ENCODE assay signal across 16 cellular contexts in the genomic region with DNA sequence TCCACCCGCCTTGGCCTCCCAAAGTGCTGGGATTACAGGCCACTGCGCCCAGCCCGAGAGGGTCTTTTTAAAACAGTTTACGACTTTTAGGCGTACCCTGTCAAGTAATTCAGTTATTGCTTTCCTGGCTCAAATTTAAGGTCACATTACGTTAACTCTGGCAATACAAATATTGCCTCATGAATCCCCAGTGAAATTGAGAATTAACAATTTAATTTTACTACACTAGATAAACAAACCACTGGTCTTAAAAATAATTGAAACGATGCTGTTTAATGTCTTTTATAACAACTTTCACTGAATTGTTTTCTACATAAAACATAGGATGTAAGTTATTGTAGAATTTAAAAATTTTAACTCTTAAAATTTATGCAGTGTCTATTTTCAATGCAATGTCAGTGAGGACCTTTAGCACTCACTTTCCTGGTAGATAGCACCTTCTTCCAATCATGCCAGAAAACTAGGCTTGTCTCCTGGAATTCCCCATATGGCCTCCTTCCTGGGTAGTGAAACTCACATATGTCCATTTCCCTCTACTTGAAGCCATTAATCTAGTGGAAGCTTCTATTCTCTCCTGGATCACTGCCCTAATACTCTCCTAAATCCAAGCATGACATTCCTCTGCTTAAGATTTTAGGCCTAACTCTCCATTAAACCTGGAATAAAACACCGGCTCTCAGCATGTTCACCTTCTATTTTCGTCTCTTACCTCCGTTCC. TPM values are rescaled to one million over a fixed set of nuclear protein-coding genes. Genes with fewer than 3 reads are reported as not detected.
A peak's percentile ranks its signal among the peaks of the same experiment; 100 is the strongest.
DNase-seq lines count a peak whose midpoint lies in the region; ATAC-seq and TF ChIP-seq lines count a peak whose summit lies in the region.
"Had no signal": no experiment of that assay in that cellular context is flagged by ENCODE, and none has a peak within 500 bp of the region (broad histone marks: within the 10 kb centered on the region; RNA-seq: fewer than 3 reads in every experiment).

No MANE protein-coding gene starts in this region.

- peaks cover 2% of the 10 kb centered on the region; the same call in 1 of the 2 replicates for H3K4me1 ChIP-seq in H9 (ENCODE audit: insufficient read depth, low read length)

- no peak overlapping the region for H3K23ac ChIP-seq in H9 (ENCODE audit: insufficient read length, low read depth, low read length)

- H4K5ac ChIP-seq in H9 (ENCODE audit: insufficient read length, low read depth, low read length), result no peak overlapping the region

- no peaks in the 10 kb centered on the region for H4K20me1 ChIP-seq in H9 (ENCODE audit: control insufficient read depth, insufficient read depth, insufficient read length)

- no peak overlapping the region for H3T11ph ChIP-seq in H9 (ENCODE audit: low read length)

- no peak overlapping the region for H3K18ac ChIP-seq in H9 (ENCODE audit: insufficient read length, low read depth, low read length)

- no peak overlapping the region for H2AFZ ChIP-seq in H9 (ENCODE audit: low read length)

- no peak overlapping the region for H3K56ac ChIP-seq in H9 (ENCODE audit: insufficient read length, low read depth, low read length)

- H4K91ac ChIP-seq in H9 (ENCODE audit: insufficient read length, low read depth, low read length), result no peak overlapping the region

- no peak for ATAC-seq in WTC11
- no peak for ATAC-seq in memory B cell (ENCODE audit: low read depth)
- ATAC-seq in GM19395 (IDR thresholded peaks at IDR 0.05; ENCODE audit: unreplicated experiment), result no peak

- CTCF ChIA-PET in WTC11 (lab: Charles Lee), result no interaction called here

- H3K27ac Mint-ChIP-seq in H9 (peak overlapping the region in 2 of 3 experiments; percentile 59 to 74; a peak in 3 of 7 replicates), WTC11 (peak overlapping the region; percentile 6; the same call in 1 of the 2 replicates), memory B cell (peak overlapping the region; percentile 15), type B pancreatic cell (peak overlapping the region; percentile 60)
- H3K27ac Mint-ChIP-seq: CD4-positive, alpha-beta memory T cell had no signal

- H2BK120ac ChIP-seq in H9 (ENCODE audit: low read depth, low read length, poor library complexity, severe bottlenecking), result no peak overlapping the region

- POLR2A ChIA-PET in WTC11 (lab: Charles Lee), result no interaction called here

- peaks cover 6% of the 10 kb centered on the region for H3K79me1 ChIP-seq in H9 (ENCODE audit: insufficient read depth, low read depth, low read length, poor library complexity, severe bottlenecking)

- H4K8ac ChIP-seq in H9 (replicated peaks; ENCODE audit: insufficient read length, low read depth, low read length), result no peak overlapping the region

- H3K27me3 Mint-ChIP-seq in H9 (ENCODE audit: low read depth), result no peaks in the 10 kb centered on the region
- no peaks in the 10 kb centered on the region for H3K27me3 Mint-ChIP-seq in WTC11 (ENCODE audit: low read depth)
- H3K27me3 Mint-ChIP-seq in memory B cell, result no peaks in the 10 kb centered on the region
- no peaks in the 10 kb centered on the region for H3K27me3 Mint-ChIP-seq in type B pancreatic cell

- no peak overlapping the region for H2BK5ac ChIP-seq in H9 (ENCODE audit: insufficient read length, low read length)

- no peaks in the 10 kb centered on the region for H3K27me3 ChIP-seq in H9 (ENCODE audit: insufficient read depth, low read length)
- H3K27me3 ChIP-seq: MG63 had no signal

- H3K4ac ChIP-seq in H9 (ENCODE audit: low read depth, low read length), result no peak overlapping the region

- H3K23me2 ChIP-seq in H9 (ENCODE audit: insufficient read length, low read depth, low read length, poor library complexity, severe bottlenecking), result no peaks in the 10 kb centered on the region

- no peaks in the 10 kb centered on the region for H3K9me3 ChIP-seq in H9 (ENCODE audit: control insufficient read depth, low read depth, low read length)
- H3K9me3 ChIP-seq: MG63 had no signal

- H3K27ac ChIP-seq in H9 (ENCODE audit: insufficient read length, low read depth, low read length), result no peak overlapping the region

- 100% methylated on average over 2 of the region's 10 CpGs for WGBS in H9 (ENCODE audit: extremely low coverage, insufficient read length, low lambda C conversion rate)

- H3K4me1 Mint-ChIP-seq in H9 (peaks cover 31 to 52% of the 10 kb centered on the region in 2 experiments), WTC11 (peaks cover 46% of the 10 kb centered on the region), memory B cell (peaks cover 61% of the 10 kb centered on the region), type B pancreatic cell (ENCODE audit: unreplicated experiment) (peaks cover 44% of the 10 kb centered on the region)
- H3K4me1 Mint-ChIP-seq: CD4-positive, alpha-beta memory T cell had no signal

- no peak overlapping the region for H2BK20ac ChIP-seq in H9 (ENCODE audit: low read depth, low read length, poor library complexity, severe bottlenecking)

- no peak overlapping the region for H3K14ac ChIP-seq in H9 (ENCODE audit: insufficient read depth, low read length)

- no peak overlapping the region for H3K4me2 ChIP-seq in H9 (ENCODE audit: insufficient read depth, insufficient read length, low read length)

- H3K79me2 ChIP-seq in H9 (ENCODE audit: insufficient read depth, low read length), result peaks cover 53% of the 10 kb centered on the region

- H2BK12ac ChIP-seq in H9 (ENCODE audit: insufficient read length, low read depth, low read length), result no peak overlapping the region

- no peak overlapping the region for H2BK15ac ChIP-seq in H9 (ENCODE audit: low read depth, low read length)

- TF ChIP-seq CTCF in H9 (conservative IDR thresholded peaks at IDR 0.05), result no peak
- TF ChIP-seq CTCF in WTC11 (IDR thresholded peaks at IDR 0.05), result no peak
- TF ChIP-seq CTCF in type B pancreatic cell (conservative IDR thresholded peaks at IDR 0.05), result no peak

- H3K9ac ChIP-seq in H9 (ENCODE audit: extremely low read depth, insufficient read length, low read length), result no peak overlapping the region

- H3K9me3 Mint-ChIP-seq in H9 (no peaks in the 10 kb centered on the region), WTC11 (no peaks in the 10 kb centered on the region), memory B cell (no peaks in the 10 kb centered on the region), type B pancreatic cell (no peaks in the 10 kb centered on the region)

- no peak overlapping the region for H2AK5ac ChIP-seq in H9 (ENCODE audit: insufficient read length, low read length)

- DNase-seq in H9 (no peak), WTC11 (ENCODE audit: low spot score) (no peak), memory B cell (ENCODE audit: low spot score in 2 of 2) (no peak), type B pancreatic cell (ENCODE audit: extremely low spot score, unreplicated experiment) (no peak), NCI-H146 treated with DMSO at 0.1 percent for 48 hours (lab: John Stamatoyannopoulos, UW; ENCODE audit: unreplicated experiment) (no peak), NCI-H2171 (lab: John Stamatoyannopoulos, UW) (no peak)
- DNase-seq: ACHN; CD4-positive, alpha-beta memory T cell; DND-41; GF-D8; KG1; MG63; NCI-H1092 treated with DMSO at 0.1 percent for 48 hours; NCI-H187; OCI-M1 had no signal

- H3K36me3 Mint-ChIP-seq in H9 (ENCODE audit: insufficient read depth in 1 of 3, low read depth in 3 of 3), result peaks cover 37 to 80% (median 68%) of the 10 kb centered on the region in 3 experiments; a peak in 6 of 7 replicates
- H3K36me3 Mint-ChIP-seq in WTC11, result peaks cover 35% of the 10 kb centered on the region
- peaks cover 29% of the 10 kb centered on the region for H3K36me3 Mint-ChIP-seq in memory B cell
- peaks cover 59% of the 10 kb centered on the region for H3K36me3 Mint-ChIP-seq in type B pancreatic cell
- H3K36me3 Mint-ChIP-seq: CD4-positive, alpha-beta memory T cell had no signal

- H3K4me3 Mint-ChIP-seq in H9 (no peak overlapping the region), WTC11 (no peak overlapping the region), memory B cell (no peak overlapping the region), type B pancreatic cell (no peak overlapping the region)
- H3K4me3 Mint-ChIP-seq: CD4-positive, alpha-beta memory T cell had no signal

TF ChIP-seq in WTC11, 78 proteins besides CTCF, POLR2A, EP300 and RAD21:
- TF ChIP-seq NFATC4 (CRISPR knock-in tag; IDR thresholded peaks at IDR 0.05), result no peak
- no peak for TF ChIP-seq NR1H2 (CRISPR knock-in tag; IDR thresholded peaks at IDR 0.05)
- no peak for TF ChIP-seq CREM (CRISPR knock-in tag; IDR thresholded peaks at IDR 0.05)
- no peak for TF ChIP-seq KAT7 (CRISPR knock-in tag; IDR thresholded peaks at IDR 0.05; ENCODE audit: borderline replicate concordance)
- no peak for TF ChIP-seq STAT6 (CRISPR knock-in tag; conservative IDR thresholded peaks at IDR 0.05; ENCODE audit: low read depth)
- no peak for TF ChIP-seq ZNF671 (CRISPR knock-in tag; IDR thresholded peaks at IDR 0.05)

RNA-seq across cellular contexts. Expression of gene BASP1, which starts 13.5 kb away (rescaled TPM):
- total RNA-seq in H9 (2021), result 180 and 188 TPM in 2 replicates
- total RNA-seq in WTC11 (2021), result 108 to 123 TPM (median 119 TPM) in 3 replicates
- total RNA-seq in type B pancreatic cell (ENCODE audit: low replicate concordance), result 131 and 197 TPM in 2 replicates

Comparison
In these comparisons a context has a peak if more than half of its experiments do, and no peak if none do; other contexts are left out.
1. H3K27ac Mint-ChIP-seq: peak in every context shown above with its lines; median percentile 66 in H9; 60 in type B pancreatic cell; 15 in memory B cell; 6 in WTC11.